In genomic region chr10:99659031-99659867, GRCh38 we compare ENCODE assay signal across 8 cellular contexts. TPM values are rescaled to one million over a fixed set of nuclear protein-coding genes. Genes with fewer than 3 reads are reported as not detected.
DNase-seq lines count a peak whose midpoint lies in the region; ATAC-seq and TF ChIP-seq lines count a peak whose summit lies in the region.

ENTPD7 (plus strand) TSS chr10:99659509; CDS start chr10:99659957, 448 bp downstream.

- peak within 1 kb of the TSS; percentile 64; the same call in 1 of the 2 replicates for H3K14ac ChIP-seq in H9 (ENCODE audit: insufficient read depth, low read length)

- H3K27me3 ChIP-seq in H9 (ENCODE audit: insufficient read depth, low read length) (no peaks in the 10 kb centered on the region; the same call in 1 of the 2 replicates), MG63 (no peaks in the 10 kb centered on the region), neural cell (ENCODE audit: insufficient read depth, low read depth, low read length) (no peaks in the 10 kb centered on the region)

- no peaks in the 10 kb centered on the region; a peak in 2 of 5 replicates for H3K9me3 Mint-ChIP-seq in H9
- no peaks in the 10 kb centered on the region for H3K9me3 Mint-ChIP-seq in stimulated activated naive CD8-positive, alpha-beta T cell treated with anti-CD3 and anti-CD28 coated beads, Interleukin-15, amount 100 ng/mL, for 72 hours

- no peak within 1 kb of the TSS for H2BK120ac ChIP-seq in H9 (ENCODE audit: low read depth, low read length, poor library complexity, severe bottlenecking)

- peaks cover 27% of the 10 kb centered on the region for H3K27me3 Mint-ChIP-seq in H9 (ENCODE audit: low read depth)
- H3K27me3 Mint-ChIP-seq in stimulated activated naive CD8-positive, alpha-beta T cell treated with anti-CD3 and anti-CD28 coated beads, Interleukin-15, amount 100 ng/mL, for 72 hours = peaks cover 22% of the 10 kb centered on the region

- no peak within 1 kb of the TSS for H3K56ac ChIP-seq in H9 (ENCODE audit: insufficient read length, low read depth, low read length)

- H3K4me3 ChIP-seq in MG63 (peak within 1 kb of the TSS; percentile 80), fibroblast of villous mesenchyme (ENCODE audit: low read depth, low read length) (peak within 1 kb of the TSS; percentile 82), neural cell (ENCODE audit: low read length) (peak within 1 kb of the TSS; percentile 96)

- H2BK15ac ChIP-seq in H9 (ENCODE audit: low read depth, low read length) = no peak within 1 kb of the TSS

- H3K4me3 Mint-ChIP-seq in H9 = peak within 1 kb of the TSS; percentile 89 to 91
- peak within 1 kb of the TSS; percentile 90 to 95 for H3K4me3 Mint-ChIP-seq in stimulated activated naive CD8-positive, alpha-beta T cell treated with anti-CD3 and anti-CD28 coated beads, Interleukin-15, amount 100 ng/mL, for 72 hours

- no peak within 1 kb of the TSS for H3K4ac ChIP-seq in H9 (ENCODE audit: low read depth, low read length)

- in situ Hi-C loops in G401 (cut with HindIII; ENCODE audit: low sequenced_read_pairs) = no loop called here

- peak; percentile 34; the same call in 2 of the 3 replicates for TF ChIP-seq CTCF in H9 (conservative IDR thresholded peaks at IDR 0.05)
- no peak for TF ChIP-seq CTCF in fibroblast of villous mesenchyme (IDR thresholded peaks at IDR 0.05; ENCODE audit: insufficient read depth, low read depth, low read length)
- peak; percentile 49 for TF ChIP-seq CTCF in neural cell (IDR thresholded peaks at IDR 0.05; ENCODE audit: poor library complexity, severe bottlenecking)

- H3K18ac ChIP-seq in H9 (ENCODE audit: insufficient read length, low read depth, low read length) = no peak within 1 kb of the TSS

- H3K79me2 ChIP-seq in H9 (ENCODE audit: insufficient read depth, low read length) = no peaks in the 10 kb centered on the region
- no peaks in the 10 kb centered on the region for H3K79me2 ChIP-seq in neural cell (replicated peaks; ENCODE audit: insufficient read depth, low read length)

- no peak within 1 kb of the TSS for H2AK5ac ChIP-seq in H9 (ENCODE audit: insufficient read length, low read length)

- DNase-seq in G401 (ENCODE audit: low spot score) = peak; percentile 97
- peak; percentile 98 for DNase-seq in H9
- DNase-seq in MG63 = peak; percentile 97
- DNase-seq in SHP77 (lab: John Stamatoyannopoulos, UW) = peak; percentile 97
- DNase-seq in activated gamma-delta T cell (lab: John Stamatoyannopoulos, UW) = peak; percentile 78
- DNase-seq in fibroblast of villous mesenchyme (ENCODE audit: low read depth) = peak; percentile 96
- DNase-seq in stimulated activated naive CD8-positive, alpha-beta T cell treated with anti-CD3 and anti-CD28 coated beads, Interleukin-15, amount 100 ng/mL, for 72 hours = peak; percentile 91 to 95

- peaks cover 14% of the 10 kb centered on the region for H3K36me3 ChIP-seq in MG63
- no peaks in the 10 kb centered on the region for H3K36me3 ChIP-seq in neural cell (ENCODE audit: insufficient read depth, low read length)

- no peaks in the 10 kb centered on the region for H3K9me3 ChIP-seq in H9 (ENCODE audit: control insufficient read depth, low read depth, low read length)
- no peaks in the 10 kb centered on the region for H3K9me3 ChIP-seq in MG63
- H3K9me3 ChIP-seq in neural cell (ENCODE audit: low read length) = no peaks in the 10 kb centered on the region

- H2AFZ ChIP-seq in H9 (ENCODE audit: low read length) (no peak within 1 kb of the TSS), neural cell (ENCODE audit: low read depth, low read length) (peak within 1 kb of the TSS; percentile 84)

- no peak within 1 kb of the TSS for H3K23ac ChIP-seq in H9 (ENCODE audit: insufficient read length, low read depth, low read length)

- TF ChIP-seq EP300 in neural cell (conservative IDR thresholded peaks at IDR 0.05; ENCODE audit: poor library complexity, severe bottlenecking) = no peak

- no peak within 1 kb of the TSS for H4K91ac ChIP-seq in H9 (ENCODE audit: insufficient read length, low read depth, low read length)

- no peak for TF ChIP-seq RAD21 in neural cell (conservative IDR thresholded peaks at IDR 0.05)

- peak within 1 kb of the TSS; percentile 5 to 84 (median 69); a peak in 3 of 7 replicates for H3K27ac Mint-ChIP-seq in H9
- peak within 1 kb of the TSS; percentile 95 to 96 for H3K27ac Mint-ChIP-seq in stimulated activated naive CD8-positive, alpha-beta T cell treated with anti-CD3 and anti-CD28 coated beads, Interleukin-15, amount 100 ng/mL, for 72 hours

- no peak within 1 kb of the TSS for H4K8ac ChIP-seq in H9 (replicated peaks; ENCODE audit: insufficient read length, low read depth, low read length)

- no peaks in the 10 kb centered on the region for H3K79me1 ChIP-seq in H9 (ENCODE audit: insufficient read depth, low read depth, low read length, poor library complexity, severe bottlenecking)

- H2BK12ac ChIP-seq in H9 (ENCODE audit: insufficient read length, low read depth, low read length) = no peak within 1 kb of the TSS

- H3K9me2 ChIP-seq in neural cell (ENCODE audit: insufficient read depth, low read length) = no peaks in the 10 kb centered on the region

- H3K27ac ChIP-seq in H9 (ENCODE audit: insufficient read length, low read depth, low read length) (no peak within 1 kb of the TSS), neural cell (ENCODE audit: low read length) (peak within 1 kb of the TSS; percentile 49)

- H2BK20ac ChIP-seq in H9 (ENCODE audit: low read depth, low read length, poor library complexity, severe bottlenecking) = no peak within 1 kb of the TSS

- peaks cover 0 to 12% (median 0%) of the 10 kb centered on the region in 3 experiments; a peak in 4 of 7 replicates for H3K36me3 Mint-ChIP-seq in H9 (ENCODE audit: insufficient read depth in 1 of 3, low read depth in 3 of 3)

- H4K5ac ChIP-seq in H9 (ENCODE audit: insufficient read length, low read depth, low read length) = no peak within 1 kb of the TSS

- no peak within 1 kb of the TSS for H3T11ph ChIP-seq in H9 (ENCODE audit: low read length)

- H3K4me1 ChIP-seq in H9 (ENCODE audit: insufficient read depth, low read length) = no peaks in the 10 kb centered on the region

- H3K9ac ChIP-seq in H9 (ENCODE audit: extremely low read depth, insufficient read length, low read length) (peak within 1 kb of the TSS; percentile 71), neural cell (ENCODE audit: low read length) (peak within 1 kb of the TSS; percentile 74)

- WGBS in H9 (ENCODE audit: extremely low coverage, insufficient read length, low lambda C conversion rate) = no CpG with 5 or more reads among the region's 71 CpGs

- H2BK5ac ChIP-seq in H9 (ENCODE audit: insufficient read length, low read length) = no peak within 1 kb of the TSS

- peaks cover 12% of the 10 kb centered on the region for H3K23me2 ChIP-seq in H9 (ENCODE audit: insufficient read length, low read depth, low read length, poor library complexity, severe bottlenecking)

- no peaks in the 10 kb centered on the region for H3F3A ChIP-seq in neural cell (ENCODE audit: insufficient read depth, low read length, poor library complexity, severe bottlenecking)

- H3K4me2 ChIP-seq in H9 (ENCODE audit: insufficient read depth, insufficient read length, low read length) (peak within 1 kb of the TSS; percentile 56), neural cell (ENCODE audit: low read length) (peak within 1 kb of the TSS; percentile 92)

- peak; percentile 99 for ATAC-seq in stimulated activated naive CD8-positive, alpha-beta T cell treated with anti-CD3 and anti-CD28 coated beads, Interleukin-15, amount 100 ng/mL, for 72 hours

- no peaks in the 10 kb centered on the region for H4K20me1 ChIP-seq in H9 (ENCODE audit: control insufficient read depth, insufficient read depth, insufficient read length)
- no peaks in the 10 kb centered on the region for H4K20me1 ChIP-seq in neural cell (ENCODE audit: insufficient read depth)

- peaks cover 14 to 16% of the 10 kb centered on the region in 2 experiments for H3K4me1 Mint-ChIP-seq in H9
- H3K4me1 Mint-ChIP-seq in stimulated activated naive CD8-positive, alpha-beta T cell treated with anti-CD3 and anti-CD28 coated beads, Interleukin-15, amount 100 ng/mL, for 72 hours = peaks cover 28% of the 10 kb centered on the region

TF ChIP-seq in neural cell, 6 proteins besides CTCF, POLR2A, EP300 and RAD21:
- TF ChIP-seq SMC3 (conservative IDR thresholded peaks at IDR 0.05; ENCODE audit: poor library complexity) (no peak), REST (IDR thresholded peaks at IDR 0.05; ENCODE audit: borderline replicate concordance) (no peak), TAF1 (IDR thresholded peaks at IDR 0.05; ENCODE audit: low read depth) (no peak), MXI1 (conservative IDR thresholded peaks at IDR 0.05; ENCODE audit: poor library complexity, severe bottlenecking) (peak; percentile 69), EZH2 (IDR thresholded peaks at IDR 0.05; ENCODE audit: borderline replicate concordance, insufficient read depth, low read length, poor library complexity, severe bottlenecking) (no peak), POLR2AphosphoS5 (IDR thresholded peaks at IDR 0.05) (peak; percentile 65)

RNA-seq across cellular contexts. Expression of gene ENTPD7, which starts in this region (rescaled TPM):
- total RNA-seq in G401 (2014; rRNA removed; shearing (Covaris generic)) = 8.4 and 17.0 TPM in 2 replicates
- total RNA-seq in H9 (2021) (14.4 and 14.5 TPM in 2 replicates), fibroblast of villous mesenchyme (43.2 and 48.4 TPM in 2 replicates)
- 9.8 and 11.8 TPM in 2 replicates for total RNA-seq in MG63 (2014; rRNA removed; shearing (Covaris generic); ENCODE audit: low replicate concordance)
- 4.1 and 4.7 TPM in 2 replicates for polyA plus RNA-seq in neural cell
- polyA minus RNA-seq in neural cell = 15.8 and 16.4 TPM in 2 replicates
